ENCODE assay signal across 21 cellular contexts in the genomic region with DNA sequence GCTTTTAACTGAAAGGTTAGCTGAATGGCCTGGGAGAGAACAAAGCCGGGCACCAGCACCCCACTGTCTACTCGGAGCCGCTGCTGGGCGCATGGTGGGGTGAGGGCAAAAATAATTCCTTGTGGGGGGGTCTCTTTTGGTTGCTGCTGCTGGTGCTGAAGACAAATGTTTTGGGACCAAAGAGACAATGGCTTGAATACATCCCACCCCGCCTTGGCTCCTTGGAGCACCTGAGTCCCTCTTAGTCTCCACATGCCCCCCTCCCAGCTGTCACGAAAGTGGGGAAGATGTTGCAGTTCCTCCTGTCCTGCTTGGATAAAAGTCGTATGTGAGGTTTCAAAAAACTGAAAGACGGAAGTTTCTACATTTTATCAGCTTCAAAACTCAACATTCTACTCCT.
"Had no signal": no experiment of that assay in that cellular context is flagged by ENCODE, and none has a peak within 500 bp of the region (broad histone marks: within the 10 kb centered on the region; RNA-seq: fewer than 3 reads in every experiment).

No MANE protein-coding gene starts in this region.

- H3K4me3 ChIP-seq: MG63, SJSA1, SK-N-MC had no signal

- H3K27me3 ChIP-seq: MG63, SJSA1 had no signal

- H3K9me3 ChIP-seq: MG63 had no signal

- H3K27ac ChIP-seq: SJSA1, SK-N-MC had no signal

- DNase-seq: IMR-90, Karpas-422, KG1, MG63, NCI-H1092, NCI-H1105 treated with DMSO at 0.1 percent for 48 hours, NCI-H1417 treated with DMSO at 0.1 percent for 48 hours, NCI-H146, NCI-H1694 treated with DMSO at 0.1 percent for 48 hours, NCI-H1930, NCI-H2081, NCI-H2107, NCI-H2227 treated with DMSO at 0.1 percent for 48 hours, NCI-H524, NCI-H526 treated with DMSO at 0.1 percent for 48 hours, NCI-H774, Right ventricle myocardium superior, RPMI8226, SIG-M5 had no signal

- H3K36me3 ChIP-seq: MG63, SJSA1 had no signal

- H3K4me1 ChIP-seq: SJSA1 had no signal
